ENCODE assay signal across 18 cellular contexts in genomic region chr12:9872743-9873142, GRCh38. TPM values are rescaled to one million over a fixed set of nuclear protein-coding genes. Genes with fewer than 3 reads are reported as not detected.
A peak's percentile ranks its signal among the peaks of the same experiment; 100 is the strongest.
DNase-seq lines count a peak whose midpoint lies in the region; FAIRE-seq and TF ChIP-seq lines count a peak whose summit lies in the region.
"Had no signal": no experiment of that assay in that cellular context is flagged by ENCODE, and none has a peak within 500 bp of the region (broad histone marks: within the 10 kb centered on the region; RNA-seq: fewer than 3 reads in every experiment).

No MANE protein-coding gene starts in this region.

- H3K4me3 ChIP-seq in Loucy (ENCODE audit: low read length, poor library complexity, severe bottlenecking) (no peak overlapping the region), adipocyte (ENCODE audit: low read length) (peak overlapping the region; percentile 40), keratinocyte (ENCODE audit: control insufficient read depth in 2 of 3, extremely low read depth in 1 of 3, insufficient read depth in 2 of 3, low read depth in 1 of 3, low read length in 3 of 3) (peak overlapping the region in 1 of 3 experiments; percentile 24), skin epidermis (no peak overlapping the region)
- H3K4me3 ChIP-seq: heart right ventricle, lower lobe of right lung, tibial artery had no signal

- no peaks in the 10 kb centered on the region for H3K9me2 ChIP-seq in Loucy (replicated peaks; ENCODE audit: low read depth, low read length)

- peaks cover 51% of the 10 kb centered on the region for H3K79me2 ChIP-seq in Loucy (ENCODE audit: insufficient read depth, low read length)
- peaks cover 6% of the 10 kb centered on the region for H3K79me2 ChIP-seq in keratinocyte (ENCODE audit: control insufficient read depth, insufficient read depth, low read length)

- FAIRE-seq in keratinocyte (lab: Jason Lieb, UNC) = peak; percentile 89
- FAIRE-seq: astrocyte had no signal

- H3K27me3 ChIP-seq in Loucy (ENCODE audit: insufficient read depth, low read length, poor library complexity, severe bottlenecking) = no peaks in the 10 kb centered on the region
- H3K27me3 ChIP-seq in adipocyte (replicated peaks; ENCODE audit: control insufficient read depth, insufficient read depth, low read length) = no peaks in the 10 kb centered on the region
- H3K27me3 ChIP-seq in keratinocyte (ENCODE audit: control insufficient read depth, extremely low read depth, insufficient read depth, low read length) = no peaks in the 10 kb centered on the region
- H3K27me3 ChIP-seq: heart right ventricle, tibial artery had no signal

- H3K27ac ChIP-seq in keratinocyte (ENCODE audit: control insufficient read depth, insufficient read depth, low read length) = peak overlapping the region; percentile 56
- H3K27ac ChIP-seq in skin epidermis = peak overlapping the region in 13 of 21 experiments; percentile 9 to 91 (median 44)
- H3K27ac ChIP-seq: heart right ventricle, lower lobe of right lung, tibial artery had no signal

- CTCF ChIA-PET in activated naive CD4-positive, alpha-beta T cell treated with anti-CD3 and anti-CD28 coated beads, Interleukin-2, amount 10 ng/mL, durations not matched to agents 7 days and 5 days (lab: Charles Lee) = interaction anchor here (0.6 to 3.9 kb wide), 6 partner anchors 11 to 130 kb away, joined by 3 to 12 read pairs (median 4); no protein-coding TSS in a partner anchor

- no peaks in the 10 kb centered on the region for H3K36me3 Mint-ChIP-seq in activated naive CD4-positive, alpha-beta T cell treated with anti-CD3 and anti-CD28 coated beads, Interleukin-2, amount 10 ng/mL, durations not matched to agents 7 days and 5 days

- H3K9me3 ChIP-seq in Loucy (ENCODE audit: insufficient read depth, low read depth, low read length) = no peaks in the 10 kb centered on the region
- H3K9me3 ChIP-seq in adipocyte (ENCODE audit: control insufficient read depth, low read length) = no peaks in the 10 kb centered on the region
- no peaks in the 10 kb centered on the region for H3K9me3 ChIP-seq in keratinocyte (ENCODE audit: control insufficient read depth, low read depth, low read length)
- H3K9me3 ChIP-seq: heart right ventricle, lower lobe of right lung, tibial artery had no signal

- no peak overlapping the region for H2AFZ ChIP-seq in Loucy (ENCODE audit: low read length)
- H2AFZ ChIP-seq in keratinocyte (ENCODE audit: control insufficient read depth, low read length) = peak overlapping the region; percentile 76

- no peaks in the 10 kb centered on the region for H4K20me1 ChIP-seq in Loucy (ENCODE audit: insufficient read depth, low read length, poor library complexity, severe bottlenecking)
- no peaks in the 10 kb centered on the region for H4K20me1 ChIP-seq in keratinocyte (ENCODE audit: control insufficient read depth, extremely low read depth, insufficient read depth, low read length)

- peaks cover 35% of the 10 kb centered on the region for H3K4me1 ChIP-seq in Loucy (ENCODE audit: insufficient read depth, low read length, poor library complexity, severe bottlenecking)
- H3K4me1 ChIP-seq in adipocyte (ENCODE audit: control insufficient read depth, insufficient read depth, low read length) = peaks cover 25% of the 10 kb centered on the region
- peaks cover 20% of the 10 kb centered on the region for H3K4me1 ChIP-seq in keratinocyte (ENCODE audit: control insufficient read depth, extremely low read depth, insufficient read depth, low read length)

- DNase-seq in adipocyte (ENCODE audit: low read depth) (no peak), keratinocyte (ENCODE audit: low read depth, low spot score) (peak; percentile 59), NCI-H1436 treated with DMSO at 0.1 percent for 48 hours (lab: John Stamatoyannopoulos, UW) (no peak)
- no peak for DNase-seq in activated naive CD4-positive, alpha-beta T cell treated with anti-CD3 and anti-CD28 coated beads, Interleukin-2, amount 10 ng/mL, durations not matched to agents 7 days and 5 days
- DNase-seq in stimulated activated CD4-positive, alpha-beta T cell treated with anti-CD3 and anti-CD28 coated beads, Interleukin-4, amount 100 ng/mL, for 24 hours = no peak
- DNase-seq: activated CD8-positive, alpha-beta T cell treated with anti-CD3 and anti-CD28 coated beads for 36 hours; activated naive CD4-positive, alpha-beta T cell treated with anti-CD3 and anti-CD28 coated beads, Interleukin-2, amount 50 U/mL, for 16 hours; activated T-cell treated with anti-CD3 and anti-CD28 coated beads, Interleukin-2, amount 50 U/mL, for 24 hours; AML-193; heart right ventricle; lower lobe of right lung; NCI-H510A treated with DMSO at 0.1 percent for 48 hours; stimulated activated CD4-positive, alpha-beta T cell treated with anti-CD3 and anti-CD28 coated beads, Interleukin-1b, Interleukin-23, amount 100 ng/mL, for 48 hours; stimulated activated naive CD8-positive, alpha-beta T cell treated with anti-CD3 and anti-CD28 coated beads, Interleukin-15, Interleukin-2, amounts not matched to agents 100 U/mL and 50 U/mL, for 24 hours; tibial artery had no signal

- no peak overlapping the region for H3K4me3 Mint-ChIP-seq in activated naive CD4-positive, alpha-beta T cell treated with anti-CD3 and anti-CD28 coated beads, Interleukin-2, amount 10 ng/mL, durations not matched to agents 7 days and 5 days
- H3K4me3 Mint-ChIP-seq: activated CD8-positive, alpha-beta T cell treated with anti-CD3 and anti-CD28 coated beads for 36 hours; activated T-cell treated with anti-CD3 and anti-CD28 coated beads, Interleukin-2, amount 50 U/mL, for 24 hours had no signal

- H3K36me3 ChIP-seq in Loucy (ENCODE audit: insufficient read depth, low read length) (no peaks in the 10 kb centered on the region), adipocyte (ENCODE audit: control insufficient read depth, insufficient read depth, low read length, severe bottlenecking) (no peaks in the 10 kb centered on the region), keratinocyte (ENCODE audit: control insufficient read depth in 2 of 2, extremely low read depth in 1 of 2, insufficient read depth in 2 of 2, low read length in 2 of 2) (no peaks in the 10 kb centered on the region)
- H3K36me3 ChIP-seq: heart right ventricle, lower lobe of right lung, tibial artery had no signal

- dilution Hi-C loops in keratinocyte (cut with MboI; ENCODE audit: extremely low pct_ligation_motif_present, low sequenced_read_pairs) = no loop called here

- no peaks in the 10 kb centered on the region for H3K9me1 ChIP-seq in keratinocyte (ENCODE audit: control insufficient read depth, extremely low read depth, insufficient read depth, low read length)

- no peak overlapping the region for H3K27ac Mint-ChIP-seq in activated naive CD4-positive, alpha-beta T cell treated with anti-CD3 and anti-CD28 coated beads, Interleukin-2, amount 10 ng/mL, durations not matched to agents 7 days and 5 days
- H3K27ac Mint-ChIP-seq: activated CD8-positive, alpha-beta T cell treated with anti-CD3 and anti-CD28 coated beads for 36 hours; activated T-cell treated with anti-CD3 and anti-CD28 coated beads, Interleukin-2, amount 50 U/mL, for 24 hours had no signal

- peak overlapping the region; percentile 71 for H3K9ac ChIP-seq in Loucy (ENCODE audit: low read depth, low read length, poor library complexity, severe bottlenecking)
- H3K9ac ChIP-seq in adipocyte (ENCODE audit: low read length) = no peak overlapping the region
- peak overlapping the region; percentile 29 for H3K9ac ChIP-seq in keratinocyte (ENCODE audit: control insufficient read depth, extremely low read depth, insufficient read depth, low read length)

- no peak overlapping the region for H3K4me2 ChIP-seq in Loucy (ENCODE audit: low read depth, low read length, poor library complexity, severe bottlenecking)
- H3K4me2 ChIP-seq in keratinocyte (ENCODE audit: control insufficient read depth, extremely low read depth, insufficient read depth, low read depth, low read length) = peak overlapping the region; percentile 61

- peaks cover 17% of the 10 kb centered on the region for H3K4me1 Mint-ChIP-seq in activated naive CD4-positive, alpha-beta T cell treated with anti-CD3 and anti-CD28 coated beads, Interleukin-2, amount 10 ng/mL, durations not matched to agents 7 days and 5 days

- TF ChIP-seq CTCF in Loucy (conservative IDR thresholded peaks at IDR 0.05; ENCODE audit: low read length) (no peak), keratinocyte (optimal IDR thresholded peaks at IDR 0.05 in 1 of 3, IDR thresholded peaks at IDR 0.05 in 1 of 3, conservative IDR thresholded peaks at IDR 0.05 in 1 of 3; ENCODE audit: extremely low read depth in 1 of 3, insufficient read depth in 2 of 3, low read length in 3 of 3) (no peak)

- 0 out of 2 replicates have a peak, but pooled peaks cover 2% of the 10 kb centered on the region for H3F3A ChIP-seq in Loucy (ENCODE audit: low read depth)

- peaks cover 5% of the 10 kb centered on the region for H3K9me3 Mint-ChIP-seq in activated naive CD4-positive, alpha-beta T cell treated with anti-CD3 and anti-CD28 coated beads, Interleukin-2, amount 10 ng/mL, durations not matched to agents 7 days and 5 days
- H3K9me3 Mint-ChIP-seq: activated CD8-positive, alpha-beta T cell treated with anti-CD3 and anti-CD28 coated beads for 36 hours; activated T-cell treated with anti-CD3 and anti-CD28 coated beads, Interleukin-2, amount 50 U/mL, for 24 hours had no signal

- no peaks in the 10 kb centered on the region for H3K27me3 Mint-ChIP-seq in activated naive CD4-positive, alpha-beta T cell treated with anti-CD3 and anti-CD28 coated beads, Interleukin-2, amount 10 ng/mL, durations not matched to agents 7 days and 5 days
- H3K27me3 Mint-ChIP-seq: activated CD8-positive, alpha-beta T cell treated with anti-CD3 and anti-CD28 coated beads for 36 hours; activated T-cell treated with anti-CD3 and anti-CD28 coated beads, Interleukin-2, amount 50 U/mL, for 24 hours had no signal

RNA-seq across cellular contexts. Expression of gene CLEC2B, which starts 3.6 kb away (rescaled TPM):
- 5.2 to 31.3 TPM (median 20.9 TPM) in 3 replicates for polyA plus RNA-seq in keratinocyte
- polyA plus RNA-seq in keratinocyte (2011; ENCODE audit: low read depth) = 39.5 TPM
- 13.3 and 29.6 TPM in 2 replicates for polyA plus RNA-seq in keratinocyte (2011; cell fraction: cytosol; rRNA removed)
- polyA plus RNA-seq in keratinocyte (2011; cell fraction: nucleus; rRNA removed) = 19.2 and 30.3 TPM in 2 replicates
- 11.2 and 13.5 TPM in 2 replicates for polyA plus RNA-seq in keratinocyte (2012; ENCODE audit: low replicate concordance)
- 0.33 to 8.5 TPM (median 5.3 TPM) in 3 replicates for polyA minus RNA-seq in keratinocyte
- polyA minus RNA-seq in keratinocyte (2011; cell fraction: cytosol; rRNA and poly(A)+ RNA removed) = 6.7 TPM
- 3.6 and 10.6 TPM in 2 replicates for polyA minus RNA-seq in keratinocyte (2011; cell fraction: nucleus; rRNA and poly(A)+ RNA removed)

RNA-seq across cellular contexts. Expression of gene KLRF2, which starts 8.5 kb away (rescaled TPM):
- polyA plus RNA-seq in keratinocyte = not detected in 3 replicates
- polyA plus RNA-seq in keratinocyte (2011; ENCODE audit: low read depth) = not detected
- polyA plus RNA-seq in keratinocyte (2011; cell fraction: cytosol; rRNA removed) = not detected in 2 replicates
- not detected in 2 replicates for polyA plus RNA-seq in keratinocyte (2011; cell fraction: nucleus; rRNA removed)
- polyA plus RNA-seq in keratinocyte (2012; ENCODE audit: low replicate concordance) = not detected in 2 replicates
- not detected in 3 replicates for polyA minus RNA-seq in keratinocyte
- polyA minus RNA-seq in keratinocyte (2011; cell fraction: cytosol; rRNA and poly(A)+ RNA removed) = not detected
- not detected in 2 replicates for polyA minus RNA-seq in keratinocyte (2011; cell fraction: nucleus; rRNA and poly(A)+ RNA removed)
- polyA plus RNA-seq: heart right ventricle had no signal

RNA-seq across cellular contexts. Expression of gene KLRF1, which starts 45.5 kb away (rescaled TPM):
- polyA plus RNA-seq in keratinocyte = 0.12 TPM in 1 of 3 replicates, not detected in the others
- polyA plus RNA-seq in keratinocyte (2011; ENCODE audit: low read depth) = not detected
- polyA plus RNA-seq in keratinocyte (2011; cell fraction: cytosol; rRNA removed) = not detected in 2 replicates
- not detected in 2 replicates for polyA plus RNA-seq in keratinocyte (2011; cell fraction: nucleus; rRNA removed)
- polyA plus RNA-seq in keratinocyte (2012; ENCODE audit: low replicate concordance) = not detected in 2 replicates
- not detected in 3 replicates for polyA minus RNA-seq in keratinocyte
- polyA minus RNA-seq in keratinocyte (2011; cell fraction: cytosol; rRNA and poly(A)+ RNA removed) = not detected
- not detected in 2 replicates for polyA minus RNA-seq in keratinocyte (2011; cell fraction: nucleus; rRNA and poly(A)+ RNA removed)

RNA-seq across cellular contexts. Expression of gene CLEC2A, which starts 59.4 kb away (rescaled TPM):
- 0.27 to 0.94 TPM (median 0.88 TPM) in 3 replicates for polyA plus RNA-seq in keratinocyte
- 1.6 TPM for polyA plus RNA-seq in keratinocyte (2011; ENCODE audit: low read depth)
- 0.29 and 0.53 TPM in 2 replicates for polyA plus RNA-seq in keratinocyte (2011; cell fraction: cytosol; rRNA removed)
- polyA plus RNA-seq in keratinocyte (2011; cell fraction: nucleus; rRNA removed) = 0.40 and 0.50 TPM in 2 replicates
- 0.46 and 1.3 TPM in 2 replicates for polyA plus RNA-seq in keratinocyte (2012; ENCODE audit: low replicate concordance)
- polyA minus RNA-seq in keratinocyte = 0.22 to 0.26 TPM in 2 of 3 replicates, not detected in the other
- polyA minus RNA-seq in keratinocyte (2011; cell fraction: cytosol; rRNA and poly(A)+ RNA removed) = not detected
- polyA minus RNA-seq in keratinocyte (2011; cell fraction: nucleus; rRNA and poly(A)+ RNA removed) = 1.4 TPM in 1 of 2 replicates, not detected in the other
- polyA plus RNA-seq: heart right ventricle had no signal
